In the genomic region with DNA sequence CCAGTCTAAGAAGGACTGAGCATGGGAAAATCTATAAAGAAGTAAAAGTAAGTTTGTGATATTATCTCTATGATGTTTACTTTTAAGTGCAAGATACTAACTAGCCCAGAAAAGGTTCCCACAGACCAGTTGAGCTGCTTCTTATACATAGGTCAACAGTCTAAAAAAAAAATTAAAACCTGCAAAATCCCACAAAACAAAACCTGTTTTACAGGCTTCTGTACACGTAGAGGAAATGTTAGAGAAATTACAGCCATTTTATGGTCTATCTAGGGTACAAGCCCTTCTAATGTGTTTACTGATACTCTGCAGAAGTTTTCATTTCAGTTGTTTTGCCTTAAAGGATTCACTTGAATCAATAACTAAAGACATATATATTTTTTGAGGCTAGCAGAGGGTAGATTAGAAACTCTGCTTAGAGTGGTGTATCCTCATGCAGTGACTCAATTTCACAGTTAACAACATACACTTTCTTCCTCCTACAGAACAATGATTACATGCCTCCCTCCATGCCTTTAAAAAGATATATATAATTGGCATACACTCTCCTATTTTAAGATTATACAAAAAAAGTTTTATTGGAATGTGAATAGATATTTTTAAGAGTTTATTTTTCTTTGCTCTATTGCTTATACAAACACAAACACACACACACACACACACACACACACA, we compare ENCODE assay signal across 18 cellular contexts. TPM values are rescaled to one million over a fixed set of nuclear protein-coding genes. Genes with fewer than 3 reads are reported as not detected.
A peak's percentile ranks its signal among the peaks of the same experiment; 100 is the strongest.
DNase-seq lines count a peak whose midpoint lies in the region; ATAC-seq, FAIRE-seq and TF ChIP-seq lines count a peak whose summit lies in the region.
"Had no signal": no experiment of that assay in that cellular context is flagged by ENCODE, and none has a peak within 500 bp of the region (broad histone marks: within the 10 kb centered on the region; RNA-seq: fewer than 3 reads in every experiment).

No MANE protein-coding gene starts in this region.

- H3K27ac ChIP-seq in right atrium auricular region (peak overlapping the region; percentile 14 to 88), esophagus squamous epithelium (peak overlapping the region; percentile 43 to 93 (median 82)), psoas muscle (no peak overlapping the region), endodermal cell (ENCODE audit: low read depth, low read length) (no peak overlapping the region)

- no peak overlapping the region for H3K27ac Mint-ChIP-seq in endodermal cell
- H3K27ac Mint-ChIP-seq: H9 had no signal

- H3K36me3 Mint-ChIP-seq in endodermal cell (ENCODE audit: low read depth): no peaks in the 10 kb centered on the region

- ATAC-seq in psoas muscle: no peak

- intact Hi-C loops in cardiac septum (cut with DNase I): loop anchor here (5.0 kb wide), 1 partner anchor 98 kb away; no protein-coding TSS in a partner anchor
- intact Hi-C loops in esophagus squamous epithelium (cut with DNase I): no loop called here
- intact Hi-C loops in psoas muscle (cut with DNase I): no loop called here

- TF ChIP-seq POLR2A in esophagus squamous epithelium (IDR thresholded peaks at IDR 0.05): no peak

- H3K9me3 ChIP-seq in right atrium auricular region: peaks cover 0 to 12% of the 10 kb centered on the region in 2 donors
- H3K9me3 ChIP-seq in esophagus squamous epithelium: no peaks in the 10 kb centered on the region
- H3K9me3 ChIP-seq in psoas muscle: peaks cover 8% of the 10 kb centered on the region
- peaks cover 2% of the 10 kb centered on the region for H3K9me3 ChIP-seq in endodermal cell (ENCODE audit: control insufficient read depth, low read length)

- H3K9ac ChIP-seq in endodermal cell (ENCODE audit: extremely low read depth, low read length, poor library complexity, severe bottlenecking): no peak overlapping the region

- H3K4me1 ChIP-seq in right atrium auricular region: peaks cover 0 to 7% of the 10 kb centered on the region in 2 donors
- peaks cover 0 to 69% (median 3%) of the 10 kb centered on the region in 3 donors for H3K4me1 ChIP-seq in esophagus squamous epithelium
- H3K4me1 ChIP-seq in psoas muscle: peaks cover 3% of the 10 kb centered on the region
- no peaks in the 10 kb centered on the region for H3K4me1 ChIP-seq in endodermal cell (ENCODE audit: control insufficient read depth, insufficient read depth, low read length)

- no peaks in the 10 kb centered on the region for H3K36me3 ChIP-seq in right atrium auricular region
- no peaks in the 10 kb centered on the region for H3K36me3 ChIP-seq in esophagus squamous epithelium
- H3K36me3 ChIP-seq in psoas muscle (ENCODE audit: insufficient read depth in 1 of 2, low read depth in 1 of 2): no peaks in the 10 kb centered on the region
- H3K36me3 ChIP-seq in endodermal cell (ENCODE audit: control insufficient read depth, insufficient read depth, low read length): no peaks in the 10 kb centered on the region

- no peaks in the 10 kb centered on the region for H3K27me3 Mint-ChIP-seq in endodermal cell (ENCODE audit: insufficient read depth)

- H3K4me3 ChIP-seq in right atrium auricular region (peak overlapping the region; percentile 37 to 47), esophagus squamous epithelium (peak overlapping the region; percentile 17 to 62 (median 47)), psoas muscle (peak overlapping the region; percentile 31), endodermal cell (ENCODE audit: low read length) (no peak overlapping the region)

- peaks cover 6% of the 10 kb centered on the region for H3K4me1 Mint-ChIP-seq in endodermal cell

- no peaks in the 10 kb centered on the region for H3K9me3 Mint-ChIP-seq in endodermal cell
- H3K9me3 Mint-ChIP-seq: H9 had no signal

- 31 to 61% methylated on average over 1 of the region's 1 CpG for WGBS in esophagus squamous epithelium, 2 donors
- 57 to 85% (median 78%) methylated on average over 1 of the region's 1 CpG for WGBS in psoas muscle, 3 donors
- WGBS in endodermal cell (ENCODE audit: insufficient coverage in 1 of 2, insufficient read length in 1 of 2), 2 experiments: 85 to 100% methylated on average over 1 of the region's 1 CpG

- H3K27me3 ChIP-seq in right atrium auricular region: no peaks in the 10 kb centered on the region
- no peaks in the 10 kb centered on the region for H3K27me3 ChIP-seq in esophagus squamous epithelium
- H3K27me3 ChIP-seq in psoas muscle (ENCODE audit: insufficient read depth in 3 of 3, low read length in 2 of 3): no peaks in the 10 kb centered on the region
- H3K27me3 ChIP-seq in endodermal cell (ENCODE audit: control insufficient read depth, insufficient read depth, low read length, poor library complexity, severe bottlenecking): no peaks in the 10 kb centered on the region

- DNase-seq in right atrium auricular region (ENCODE audit: low spot score) (no peak), cardiac septum (ENCODE audit: low spot score) (no peak), esophagus squamous epithelium (lab: John Stamatoyannopoulos, UW) (no peak), psoas muscle (no peak), NCI-H1694 (lab: John Stamatoyannopoulos, UW) (no peak), endodermal cell (no peak), frontal cortex (ENCODE audit: low spot score in 2 of 2) (no peak)
- no peak for DNase-seq in activated effector memory CD4-positive, alpha-beta T cell treated with Interleukin-2 at 50 U/mL for 16 hours
- DNase-seq: activated CD4-positive, alpha-beta T cell treated with anti-CD3 and anti-CD28 coated beads, Interleukin-2, amount 50 U/mL, for 1 hour; activated T-cell treated with anti-CD3 and anti-CD28 coated beads, Interleukin-2, amount 50 U/mL, for 48 hours; amygdala; Calu3; effector memory CD4-positive, alpha-beta T cell; H9; NCI-H2029; NCI-H69; stimulated activated naive CD4-positive, alpha-beta T cell; T-helper 9 cell had no signal

- no peak overlapping the region for H3K4me3 Mint-ChIP-seq in endodermal cell
- H3K4me3 Mint-ChIP-seq: H9 had no signal

- TF ChIP-seq CTCF in right atrium auricular region (IDR thresholded peaks at IDR 0.05): no peak
- no peak for TF ChIP-seq CTCF in esophagus squamous epithelium (IDR thresholded peaks at IDR 0.05)
- no peak for TF ChIP-seq CTCF in psoas muscle (IDR thresholded peaks at IDR 0.05)
- TF ChIP-seq CTCF in endodermal cell (conservative IDR thresholded peaks at IDR 0.05): no peak

- FAIRE-seq in frontal cortex (lab: Jason Lieb, UNC): no peak

RNA-seq across cellular contexts. Expression of a gene that starts 43.9 kb away (rescaled TPM):
- 10 to 100 TPM; 24.3 to 27.1 TPM for total RNA-seq in right atrium auricular region
- 9.8 TPM for total RNA-seq in cardiac septum
- 10 to 100 TPM; 16.9 to 29.2 (median 21.2) TPM for total RNA-seq in esophagus squamous epithelium
- 1 to 10 TPM; 1.8 to 6.1 (median 4.2) TPM for total RNA-seq in psoas muscle
- 10 to 100 TPM in 1 of 3 donors, 1 to 10 TPM in 2; 1.5 to 13.3 (median 2.6) TPM for polyA plus RNA-seq in psoas muscle
- 1 to 10 TPM; 5.3 to 8.6 TPM for total RNA-seq in endodermal cell
- 10.3 TPM for polyA plus RNA-seq in endodermal cell (2013, experiment 1 of 2)
- 11.5 TPM for polyA plus RNA-seq in endodermal cell (2013, experiment 2 of 2)
- total RNA-seq in frontal cortex: 43.2 TPM

RNA-seq across cellular contexts. Expression of a gene that starts 44.1 kb away (rescaled TPM):
- total RNA-seq in right atrium auricular region (10 to 100 TPM in 1 of 2 donors, 1 to 10 TPM in 1; 7.3 to 12.4 TPM), cardiac septum (11.2 TPM), esophagus squamous epithelium (1 to 10 TPM; 2.3 to 9.0 (median 4.8) TPM), psoas muscle (1 to 10 TPM; 1.7 to 7.9 (median 5.5) TPM), endodermal cell (1 to 10 TPM; 7.8 to 9.5 TPM), frontal cortex (16.7 TPM)
- 1 to 10 TPM; 2.1 to 5.4 (median 2.5) TPM for polyA plus RNA-seq in psoas muscle
- 7.6 TPM for polyA plus RNA-seq in endodermal cell (2013, experiment 1 of 2)
- 7.0 TPM for polyA plus RNA-seq in endodermal cell (2013, experiment 2 of 2)

Comparison
In these comparisons a context has a peak if more than half of its experiments do, and no peak if none do; other contexts are left out.
1. H3K27ac ChIP-seq: peak in right atrium auricular region (2 of 2) and esophagus squamous epithelium (4 of 4); none in psoas muscle (single experiment) and endodermal cell (single experiment).